In genomic region chr9:121333950-121334773, GRCh38 we compare ENCODE assay signal across 16 cellular contexts. TPM values are rescaled to one million over a fixed set of nuclear protein-coding genes. Genes with fewer than 3 reads are reported as not detected.
DNase-seq lines count a peak whose midpoint lies in the region; TF ChIP-seq lines count a peak whose summit lies in the region.
"Had no signal": no experiment of that assay in that cellular context is flagged by ENCODE, and none has a peak within 500 bp of the region (broad histone marks: within the 10 kb centered on the region; RNA-seq: fewer than 3 reads in every experiment).

No MANE protein-coding gene starts in this region.

- peak in 1 of 2 experiments; percentile 61 for DNase-seq in Caco-2
- peak in 1 of 2 donors; percentile 65 for DNase-seq in breast epithelium (ENCODE audit: low spot score in 2 of 2)
- DNase-seq in hepatic stellate cell (ENCODE audit: low spot score), result peak; percentile 34
- no peak for DNase-seq in stimulated activated CD4-positive, alpha-beta T cell treated with anti-CD3 and anti-CD28 coated beads, Interleukin-4, amount 100 ng/mL, for 24 hours
- DNase-seq in WERI-Rb-1, result no peak
- no peak for DNase-seq in neural progenitor cell (ENCODE audit: low spot score)
- DNase-seq in DMS 273 treated with DMSO at 0.1 percent for 48 hours (lab: John Stamatoyannopoulos, UW), result no peak
- DNase-seq: ACHN; activated naive CD8-positive, alpha-beta T cell treated with anti-CD3 and anti-CD28 coated beads, Interleukin-2, amount 10 ng/mL, durations not matched to agents 7 days and 5 days; DMS53; Kasumi-1; pancreas; T-helper 2 cell had no signal

- H2AFZ ChIP-seq in neural progenitor cell (replicated peaks), result no peak overlapping the region

- H3K9me3 Mint-ChIP-seq in Caco-2 (ENCODE audit: unreplicated experiment) (no peaks in the 10 kb centered on the region), neural progenitor cell (no peaks in the 10 kb centered on the region)
- H3K9me3 Mint-ChIP-seq: activated naive CD8-positive, alpha-beta T cell treated with anti-CD3 and anti-CD28 coated beads, Interleukin-2, amount 10 ng/mL, durations not matched to agents 7 days and 5 days had no signal

- no peak overlapping the region for H3K9ac ChIP-seq in neural progenitor cell

- H3K9me3 ChIP-seq in Caco-2, result no peaks in the 10 kb centered on the region
- H3K9me3 ChIP-seq in breast epithelium, result no peaks in the 10 kb centered on the region
- no peaks in the 10 kb centered on the region for H3K9me3 ChIP-seq in WERI-Rb-1 (ENCODE audit: severe bottlenecking)
- no peaks in the 10 kb centered on the region for H3K9me3 ChIP-seq in neural progenitor cell (ENCODE audit: low read depth)
- H3K9me3 ChIP-seq: HAP-1, pancreas had no signal

- intact Hi-C loops in Caco-2 (cut with micrococcal nuclease; ENCODE audit: unreplicated experiment) (loop anchor here (1.0 kb wide), 1 partner anchor 39 kb away; no protein-coding TSS in a partner anchor), breast epithelium (cut with DNase I; ENCODE audit: low total_unique reads) (no loop called here)

- BruUV-seq in Caco-2 (replicated peaks; lab: Mats Ljungman, UMichigan), result no TSS peak

- no peak for TF ChIP-seq POLR2A in breast epithelium (IDR thresholded peaks at IDR 0.05)

- POLR2A ChIA-PET in Caco-2 (lab: Charles Lee), result no interaction called here

- H3K79me2 ChIP-seq in neural progenitor cell (ENCODE audit: low read depth), result no peaks in the 10 kb centered on the region

- TF ChIP-seq CTCF in Caco-2 (IDR thresholded peaks at IDR 0.05; ENCODE audit: insufficient read depth in 1 of 2, low read depth in 1 of 2, low read length in 1 of 2, severe bottlenecking in 1 of 2, unreplicated experiment in 1 of 2) (no peak), breast epithelium (IDR thresholded peaks at IDR 0.05) (no peak), WERI-Rb-1 (IDR thresholded peaks at IDR 0.05; ENCODE audit: low read depth, low read length) (no peak), neural progenitor cell (IDR thresholded peaks at IDR 0.05) (no peak)

- peaks cover 12% of the 10 kb centered on the region; the same call in 1 of the 2 replicates for H3K4me1 ChIP-seq in Caco-2
- H3K4me1 ChIP-seq in breast epithelium, result peaks cover 0 to 5% of the 10 kb centered on the region in 2 donors
- H3K4me1 ChIP-seq in neural progenitor cell, result no peaks in the 10 kb centered on the region
- H3K4me1 ChIP-seq: HAP-1, pancreas had no signal

- H3K27me3 ChIP-seq in Caco-2 (replicated peaks; ENCODE audit: control insufficient read depth, insufficient read depth, low read length) (no peaks in the 10 kb centered on the region), breast epithelium (no peaks in the 10 kb centered on the region), WERI-Rb-1 (ENCODE audit: insufficient read depth, low read depth, severe bottlenecking) (no peaks in the 10 kb centered on the region), neural progenitor cell (no peaks in the 10 kb centered on the region)
- H3K27me3 ChIP-seq: pancreas had no signal

- H3K4me3 Mint-ChIP-seq in Caco-2 (ENCODE audit: unreplicated experiment) (no peak overlapping the region), neural progenitor cell (no peak overlapping the region)
- H3K4me3 Mint-ChIP-seq: activated naive CD8-positive, alpha-beta T cell treated with anti-CD3 and anti-CD28 coated beads, Interleukin-2, amount 10 ng/mL, durations not matched to agents 7 days and 5 days had no signal

- H3K36me3 Mint-ChIP-seq in Caco-2 (ENCODE audit: insufficient read depth, unreplicated experiment) (peaks cover 21% of the 10 kb centered on the region), neural progenitor cell (peaks cover 12% of the 10 kb centered on the region)

- H3K4me1 Mint-ChIP-seq in Caco-2 (ENCODE audit: low read depth, unreplicated experiment), result peaks cover 8% of the 10 kb centered on the region
- H3K4me1 Mint-ChIP-seq in neural progenitor cell, result peaks cover 14% of the 10 kb centered on the region

- H3K27ac Mint-ChIP-seq in Caco-2 (ENCODE audit: unreplicated experiment), result peak overlapping the region; percentile 28
- no peak overlapping the region for H3K27ac Mint-ChIP-seq in neural progenitor cell
- H3K27ac Mint-ChIP-seq: activated naive CD8-positive, alpha-beta T cell treated with anti-CD3 and anti-CD28 coated beads, Interleukin-2, amount 10 ng/mL, durations not matched to agents 7 days and 5 days had no signal

- H3K27ac ChIP-seq in breast epithelium (peak overlapping the region; percentile 89 to 90), skin epidermis (peak overlapping the region in 15 of 21 experiments; percentile 16 to 83 (median 52)), WERI-Rb-1 (no peak overlapping the region), neural progenitor cell (no peak overlapping the region)
- H3K27ac ChIP-seq: pancreas had no signal

- CTCF ChIA-PET in Caco-2 (lab: Charles Lee), result interaction anchor here (0.7 to 1.6 kb wide), 2 partner anchors 14 to 65 kb away, joined by 3 to 4 read pairs; no protein-coding TSS in a partner anchor

- H3K27me3 Mint-ChIP-seq in Caco-2 (ENCODE audit: insufficient read depth, unreplicated experiment) (no peaks in the 10 kb centered on the region), neural progenitor cell (ENCODE audit: insufficient read depth, low read depth) (peaks cover 4% of the 10 kb centered on the region)
- H3K27me3 Mint-ChIP-seq: activated naive CD8-positive, alpha-beta T cell treated with anti-CD3 and anti-CD28 coated beads, Interleukin-2, amount 10 ng/mL, durations not matched to agents 7 days and 5 days had no signal

- H3K4me2 ChIP-seq in neural progenitor cell, result no peak overlapping the region

- no peaks in the 10 kb centered on the region for H3F3A ChIP-seq in neural progenitor cell (ENCODE audit: low read depth)

- H4K20me1 ChIP-seq in neural progenitor cell (ENCODE audit: low read depth), result no peaks in the 10 kb centered on the region

- no peak overlapping the region for H3K4me3 ChIP-seq in Caco-2 (ENCODE audit: low read depth, low read length)
- H3K4me3 ChIP-seq in breast epithelium, result no peak overlapping the region
- H3K4me3 ChIP-seq in skin epidermis, result no peak overlapping the region
- H3K4me3 ChIP-seq in WERI-Rb-1 (ENCODE audit: low read depth, low read length), result no peak overlapping the region
- no peak overlapping the region for H3K4me3 ChIP-seq in neural progenitor cell
- H3K4me3 ChIP-seq: GM12878, HAP-1, pancreas had no signal

- H3K36me3 ChIP-seq in Caco-2 (ENCODE audit: control insufficient read depth, insufficient read depth, low read length), result peaks cover 3% of the 10 kb centered on the region; the same call in 1 of the 2 replicates
- H3K36me3 ChIP-seq in breast epithelium, result peaks cover 10% of the 10 kb centered on the region
- no peaks in the 10 kb centered on the region for H3K36me3 ChIP-seq in WERI-Rb-1
- no peaks in the 10 kb centered on the region for H3K36me3 ChIP-seq in neural progenitor cell
- H3K36me3 ChIP-seq: HAP-1 had no signal

RNA-seq across cellular contexts. Expression of gene STOM, which starts 35.9 kb away (rescaled TPM):
- total RNA-seq in Caco-2 (2022) (26.5 and 33.1 TPM in 2 replicates), breast epithelium (100 to 1,000 TPM; 263 to 444 (median 334) TPM), neural progenitor cell (ENCODE audit: low replicate concordance) (61.5 and 99.4 TPM in 2 replicates)

Comparison
In these comparisons a context has a peak if more than half of its experiments do, and no peak if none do; other contexts are left out.
1. H3K27ac ChIP-seq: peak in breast epithelium (2 of 2) and skin epidermis (15 of 21); none in WERI-Rb-1 (single experiment) and neural progenitor cell (single experiment).